ENCODE assay signal across 9 cellular contexts in the genomic region with DNA sequence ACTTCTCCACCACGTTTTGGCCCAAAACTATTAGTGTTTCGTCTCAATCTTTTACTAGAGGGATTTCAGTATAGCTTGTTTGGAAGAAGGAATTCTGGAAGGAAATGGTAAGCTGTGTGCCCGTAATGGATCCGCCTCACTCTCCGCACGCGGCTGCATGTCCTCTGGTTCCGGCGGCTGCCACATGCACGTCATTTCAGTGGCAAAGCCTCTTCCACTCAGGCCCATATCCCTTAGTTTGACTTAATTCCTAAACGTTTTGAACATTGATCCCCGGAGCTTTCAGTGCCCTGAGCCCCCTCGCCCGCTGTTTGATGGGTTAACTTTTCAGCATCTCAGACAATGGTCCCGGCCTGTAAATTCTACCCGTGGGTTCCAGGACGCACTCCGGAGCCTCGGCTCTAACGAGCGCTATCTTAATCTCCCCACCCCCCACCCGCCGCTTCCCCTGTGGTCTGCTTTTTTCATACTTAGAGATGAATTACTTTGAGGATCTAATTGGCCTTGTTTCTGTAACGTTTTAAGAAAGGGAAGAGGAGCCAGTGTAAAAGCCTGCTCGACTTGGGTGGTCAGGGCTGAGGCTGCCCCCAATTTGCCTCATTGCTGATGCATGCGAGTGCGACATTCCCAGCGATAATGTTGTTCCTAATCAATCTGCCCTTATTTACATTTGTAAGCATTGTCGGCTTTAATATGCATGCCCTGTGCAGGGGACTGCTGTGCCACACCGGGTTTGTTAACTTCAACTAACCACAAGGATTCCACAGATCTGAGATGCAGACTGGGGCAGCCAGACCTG. TPM values are rescaled to one million over a fixed set of nuclear protein-coding genes. Genes with fewer than 3 reads are reported as not detected.
DNase-seq lines count a peak whose midpoint lies in the region; ATAC-seq, FAIRE-seq and TF ChIP-seq lines count a peak whose summit lies in the region.
"Had no signal": no experiment of that assay in that cellular context is flagged by ENCODE, and none has a peak within 500 bp of the region (broad histone marks: within the 10 kb centered on the region; RNA-seq: fewer than 3 reads in every experiment).

No MANE protein-coding gene starts in this region.

- no peak for ATAC-seq in HG02884 (IDR thresholded peaks at IDR 0.05; ENCODE audit: unreplicated experiment)

- no peak for FAIRE-seq in frontal cortex (lab: Jason Lieb, UNC)

- TF ChIP-seq POLR2A in sigmoid colon (IDR thresholded peaks at IDR 0.05): no peak

- peaks cover 44% of the 10 kb centered on the region for H3K4me1 Mint-ChIP-seq in T-helper 2 cell treated with Interferon-gamma antibody and Interleukin-4, amounts not matched to agents 5 μg/mL and 100 μg/mL, for 36 hours (ENCODE audit: low read depth)

- TF ChIP-seq CTCF in sigmoid colon (IDR thresholded peaks at IDR 0.05): no peak

- peaks cover 0 to 34% (median 18%) of the 10 kb centered on the region in 4 donors for H3K4me1 ChIP-seq in sigmoid colon

- peak overlapping the region; percentile 65 for H3K27ac Mint-ChIP-seq in T-helper 2 cell treated with Interferon-gamma antibody and Interleukin-4, amounts not matched to agents 5 μg/mL and 100 μg/mL, for 36 hours
- H3K27ac Mint-ChIP-seq: dendritic cell treated with granulocyte-macrophage colony-stimulating factor and Interleukin-4, amounts not matched to agents 40 ng/mL and 50 ng/mL, for 4 days had no signal

- WGBS in sigmoid colon, 2 donors: 37 to 42% methylated on average over 30 of the region's 30 CpGs

- peak overlapping the region; percentile 98 for H3K4me3 ChIP-seq in SK-N-MC
- peak overlapping the region; percentile 52 to 86 (median 66) for H3K4me3 ChIP-seq in sigmoid colon

- peaks cover 0 to 6% (median 0%) of the 10 kb centered on the region in 3 donors for H3K27me3 ChIP-seq in sigmoid colon

- peak overlapping the region; percentile 95 for H3K27ac ChIP-seq in SK-N-MC
- peak overlapping the region; percentile 88 to 96 (median 93) for H3K27ac ChIP-seq in sigmoid colon

- H3K9ac ChIP-seq in SK-N-MC (ENCODE audit: insufficient read length): peak overlapping the region; percentile 92

- no peak for TF ChIP-seq EP300 in sigmoid colon (IDR thresholded peaks at IDR 0.05)

- H3K9me3 Mint-ChIP-seq in T-helper 2 cell treated with Interferon-gamma antibody and Interleukin-4, amounts not matched to agents 5 μg/mL and 100 μg/mL, for 36 hours: no peaks in the 10 kb centered on the region
- H3K9me3 Mint-ChIP-seq: dendritic cell treated with granulocyte-macrophage colony-stimulating factor and Interleukin-4, amounts not matched to agents 40 ng/mL and 50 ng/mL, for 4 days had no signal

- peak overlapping the region; percentile 75 for H3K4me3 Mint-ChIP-seq in T-helper 2 cell treated with Interferon-gamma antibody and Interleukin-4, amounts not matched to agents 5 μg/mL and 100 μg/mL, for 36 hours

- H3K9me3 ChIP-seq in SK-N-MC (ENCODE audit: low read depth, low read length): no peaks in the 10 kb centered on the region
- H3K9me3 ChIP-seq in sigmoid colon: no peaks in the 10 kb centered on the region

- no peak for DNase-seq in T-helper 2 cell treated with Interferon-gamma antibody and Interleukin-4, amounts not matched to agents 5 μg/mL and 100 μg/mL, for 36 hours (ENCODE audit: low spot score)
- no peak for DNase-seq in T-helper 2 cell
- DNase-seq in SK-N-MC (ENCODE audit: low read depth, low spot score): no peak
- DNase-seq in fibroblast of peridontal ligament (ENCODE audit: extremely low read depth): peak; percentile 40
- DNase-seq in sigmoid colon: no peak
- no peak for DNase-seq in NCI-H1105 treated with DMSO at 0.1 percent for 48 hours (lab: John Stamatoyannopoulos, UW)
- DNase-seq in frontal cortex (ENCODE audit: low spot score in 2 of 2): no peak

- H3K36me3 Mint-ChIP-seq in T-helper 2 cell treated with Interferon-gamma antibody and Interleukin-4, amounts not matched to agents 5 μg/mL and 100 μg/mL, for 36 hours (ENCODE audit: low read depth): peaks cover 5% of the 10 kb centered on the region

- H3K27me3 Mint-ChIP-seq in T-helper 2 cell treated with Interferon-gamma antibody and Interleukin-4, amounts not matched to agents 5 μg/mL and 100 μg/mL, for 36 hours (ENCODE audit: low read depth): peaks cover 70% of the 10 kb centered on the region

- H3K36me3 ChIP-seq in SK-N-MC (ENCODE audit: insufficient read depth, low read length): no peaks in the 10 kb centered on the region
- no peaks in the 10 kb centered on the region for H3K36me3 ChIP-seq in sigmoid colon

- intact Hi-C loops in sigmoid colon (cut with DNase I): loop anchor here (2.0 kb wide), 2 partner anchors 195 to 515 kb away; a partner anchor contains a TSS

RNA-seq across cellular contexts. Expression of a gene that starts 4.6 kb away (rescaled TPM):
- 10 to 100 TPM in 1 of 4 donors, 1 to 10 TPM in 3; 7.1 to 10.7 (median 8.7) TPM for total RNA-seq in sigmoid colon
- 1 to 10 TPM; 2.3 to 7.2 (median 7.0) TPM for polyA plus RNA-seq in sigmoid colon
- total RNA-seq in frontal cortex: 8.2 TPM
